Comparison of ENCODE assay signal across 8 cellular contexts in the genomic region with DNA sequence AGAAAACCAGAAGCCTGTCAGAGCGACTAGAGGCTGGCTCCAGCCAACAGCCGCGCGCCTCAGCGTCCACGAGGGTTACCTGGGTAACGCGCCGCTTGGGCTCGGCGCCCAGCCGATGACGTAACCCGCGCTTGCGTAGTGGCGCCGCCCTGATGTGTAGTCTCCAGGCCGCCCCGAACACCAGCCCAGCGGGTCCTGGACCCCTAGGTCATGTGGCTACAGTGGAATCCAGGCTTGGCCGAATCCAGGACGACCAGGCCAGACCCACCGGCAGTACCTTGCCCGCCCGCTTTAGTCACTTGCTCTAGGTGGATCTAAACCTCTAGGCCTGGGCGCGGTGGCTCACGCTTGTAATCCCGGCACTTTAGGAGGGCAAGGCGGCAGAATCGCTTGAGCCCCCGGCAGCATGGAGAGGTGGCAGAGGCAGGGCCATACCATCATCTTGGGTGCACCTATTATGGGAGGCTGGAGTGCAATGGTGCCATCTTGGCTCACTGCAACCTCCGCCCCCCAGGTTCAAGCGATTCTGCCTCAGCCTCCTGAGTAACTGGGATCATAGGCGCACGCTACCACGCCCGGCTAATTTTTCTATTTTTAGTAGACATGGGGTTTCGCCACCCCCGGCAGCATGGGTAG. TPM values are rescaled to one million over a fixed set of nuclear protein-coding genes. Genes with fewer than 3 reads are reported as not detected.
DNase-seq lines count a peak whose midpoint lies in the region; ATAC-seq and TF ChIP-seq lines count a peak whose summit lies in the region.

No MANE protein-coding gene starts in this region.

- CTCF ChIA-PET in Calu3 (lab: Charles Lee) = no interaction called here
- CTCF ChIA-PET in RWPE1 (lab: Yijun Ruan, JAX) = no interaction called here

- H3K27ac ChIP-seq in RWPE1 = peak overlapping the region; percentile 82
- peak overlapping the region in 1 of 5 donors; percentile 39 for H3K27ac ChIP-seq in adrenal gland
- H3K27ac ChIP-seq in aorta (ENCODE audit: low read depth in 1 of 2, low read length in 2 of 2) = no peak overlapping the region

- no TSS peak for BruUV-seq in Calu3 (replicated peaks; lab: Mats Ljungman, UMichigan)

- H3K27me3 Mint-ChIP-seq in Calu3 (ENCODE audit: unreplicated experiment) = no peaks in the 10 kb centered on the region

- H3K36me3 ChIP-seq in adrenal gland (replicated peaks in 1 of 2) = no peaks in the 10 kb centered on the region
- peaks cover 0 to 5% of the 10 kb centered on the region in 2 donors for H3K36me3 ChIP-seq in aorta (ENCODE audit: control insufficient read depth in 1 of 2, insufficient read depth in 2 of 2, low read length in 1 of 2)

- H3K9me3 ChIP-seq in adrenal gland (replicated peaks in 1 of 3) (peaks cover 0 to 76% (median 0%) of the 10 kb centered on the region in 3 donors), aorta (ENCODE audit: control insufficient read depth, low read length) (peaks cover 22% of the 10 kb centered on the region)

- no peak for TF ChIP-seq POLR2A in adrenal gland (IDR thresholded peaks at IDR 0.05)

- intact Hi-C loops in Calu3 (cut with micrococcal nuclease; ENCODE audit: unreplicated experiment) = loop anchor here (10.0 kb wide), 1 partner anchor 575 kb away; the partner anchor contains the start of gene ZNF749
- intact Hi-C loops in adrenal gland (cut with DNase I) = no loop called here
- intact Hi-C loops in cardiac septum (cut with DNase I) = no loop called here
- intact Hi-C loops in aorta (cut with DNase I) = no loop called here

- H3K27ac Mint-ChIP-seq in Calu3 (ENCODE audit: unreplicated experiment) = peak overlapping the region; percentile 58

- DNase-seq in Calu3 (peak; percentile 87), RWPE1 (ENCODE audit: low spot score) (peak; percentile 72), adrenal gland (peak; percentile 24 to 88 (median 77)), cardiac septum (ENCODE audit: low spot score) (peak; percentile 91), pons (ENCODE audit: low spot score) (peak; percentile 72), aorta (peak; percentile 71 to 90)

- peaks cover 36% of the 10 kb centered on the region for H3K9me3 Mint-ChIP-seq in Calu3 (ENCODE audit: low read depth, unreplicated experiment)

- no peaks in the 10 kb centered on the region for H3K4me1 Mint-ChIP-seq in Calu3 (ENCODE audit: low read depth, unreplicated experiment)

- peaks cover 26% of the 10 kb centered on the region for H3K36me3 Mint-ChIP-seq in Calu3 (ENCODE audit: insufficient read depth, unreplicated experiment)

- WGBS in adrenal gland, 4 donors = 9 to 15% (median 15%) methylated on average over 14 to 41 of the region's 41 CpGs
- 12% methylated on average over 41 of the region's 41 CpGs for WGBS in aorta, 2 donors

- H3K4me3 ChIP-seq in adrenal gland (peak overlapping the region in 1 of 4 donors; percentile 37), aorta (ENCODE audit: low read length in 2 of 2) (no peak overlapping the region)

- H3K4me1 ChIP-seq in adrenal gland (replicated peaks in 1 of 2) (no peaks in the 10 kb centered on the region), aorta (ENCODE audit: control insufficient read depth in 1 of 2, insufficient read depth in 2 of 2, low read length in 2 of 2) (no peaks in the 10 kb centered on the region)

- POLR2A ChIA-PET in RWPE1 (lab: Yijun Ruan, JAX; ENCODE audit: low non-redundant PET) = interaction anchor here (0.6 kb wide), 1 partner anchor 75 kb away, joined by 3 read pairs; the partner anchor contains the start of gene ZNF418

- ATAC-seq in HG03196 (IDR thresholded peaks at IDR 0.05; ENCODE audit: unreplicated experiment) (peak; percentile 87), aorta (ENCODE audit: low FRiP score) (peak; percentile 96), HG03469 (IDR thresholded peaks at IDR 0.05; ENCODE audit: unreplicated experiment) (no peak)

- no peak for TF ChIP-seq CTCF in Calu3 (IDR thresholded peaks at IDR 0.05; ENCODE audit: unreplicated experiment)
- no peak for TF ChIP-seq CTCF in RWPE1 (conservative IDR thresholded peaks at IDR 0.05; ENCODE audit: low read depth)
- TF ChIP-seq CTCF in adrenal gland (IDR thresholded peaks at IDR 0.05) = no peak

- peak overlapping the region; percentile 66 for H3K4me3 Mint-ChIP-seq in Calu3 (ENCODE audit: low read depth, unreplicated experiment)

- H3K27me3 ChIP-seq in adrenal gland (no peaks in the 10 kb centered on the region), aorta (ENCODE audit: control insufficient read depth in 1 of 2, insufficient read depth in 2 of 2, low read length in 1 of 2) (no peaks in the 10 kb centered on the region)

RNA-seq across cellular contexts. Expression of gene ZNF606, which starts 7.2 kb away (rescaled TPM):
- total RNA-seq in Calu3 (2022) = 23.5 and 24.8 TPM in 2 replicates
- 10 to 100 TPM; 10.9 to 27.1 (median 18.8) TPM for total RNA-seq in adrenal gland
- 10 to 100 TPM in 1 of 3 donors, 1 to 10 TPM in 2; 5.9 to 13.3 (median 8.8) TPM for polyA plus RNA-seq in adrenal gland
- total RNA-seq in cardiac septum = 13.8 TPM
- 10 to 100 TPM in 1 of 2 donors, 1 to 10 TPM in 1; 9.9 to 21.0 TPM for total RNA-seq in aorta
- 10 to 100 TPM in 1 of 2 donors, 1 to 10 TPM in 1; 4.8 to 12.0 TPM for polyA plus RNA-seq in aorta

RNA-seq across cellular contexts. Expression of gene ZSCAN1, which starts 24.0 kb away (rescaled TPM):
- total RNA-seq in Calu3 (2022) (not detected in 2 replicates), adrenal gland (1 to 10 TPM in 1 of 8 donors, under 1 TPM in 2, not detected in 5; 0.25 to 1.8 (median 0.74) TPM), cardiac septum (not detected), aorta (not detected)
- polyA plus RNA-seq in adrenal gland (1 to 10 TPM in 2 of 3 donors, under 1 TPM in 1; 0.13 to 4.3 (median 1.8) TPM), aorta (under 1 TPM in 1 of 2 donors, not detected in 1; 0.23 TPM)

RNA-seq across cellular contexts. Expression of gene C19orf18, which starts 35.5 kb away (rescaled TPM):
- total RNA-seq in Calu3 (2022) = 2.5 and 2.7 TPM in 2 replicates
- total RNA-seq in adrenal gland = 1 to 10 TPM in 3 of 8 donors, under 1 TPM in 2, not detected in 3; 0.41 to 2.0 (median 1.0) TPM
- polyA plus RNA-seq in adrenal gland = 10 to 100 TPM in 1 of 3 donors, 1 to 10 TPM in 2; 1.2 to 13.8 (median 4.1) TPM
- total RNA-seq in cardiac septum = 2.5 TPM
- total RNA-seq in aorta = 1 to 10 TPM; 1.0 to 2.0 TPM
- polyA plus RNA-seq in aorta = 1 to 10 TPM in 1 of 2 donors, not detected in 1; 2.9 TPM

RNA-seq across cellular contexts. Expression of gene ZNF135, which starts 49.3 kb away (rescaled TPM):
- total RNA-seq in Calu3 (2022) (not detected in 2 replicates), adrenal gland (1 to 10 TPM; 1.2 to 6.5 (median 3.5) TPM), cardiac septum (4.2 TPM), aorta (1 to 10 TPM; 3.4 to 6.6 TPM)
- polyA plus RNA-seq in adrenal gland (10 to 100 TPM in 1 of 3 donors, 1 to 10 TPM in 2; 5.4 to 15.1 (median 6.9) TPM), aorta (10 to 100 TPM in 1 of 2 donors, 1 to 10 TPM in 1; 2.1 to 12.8 TPM)
